In the genomic region with DNA sequence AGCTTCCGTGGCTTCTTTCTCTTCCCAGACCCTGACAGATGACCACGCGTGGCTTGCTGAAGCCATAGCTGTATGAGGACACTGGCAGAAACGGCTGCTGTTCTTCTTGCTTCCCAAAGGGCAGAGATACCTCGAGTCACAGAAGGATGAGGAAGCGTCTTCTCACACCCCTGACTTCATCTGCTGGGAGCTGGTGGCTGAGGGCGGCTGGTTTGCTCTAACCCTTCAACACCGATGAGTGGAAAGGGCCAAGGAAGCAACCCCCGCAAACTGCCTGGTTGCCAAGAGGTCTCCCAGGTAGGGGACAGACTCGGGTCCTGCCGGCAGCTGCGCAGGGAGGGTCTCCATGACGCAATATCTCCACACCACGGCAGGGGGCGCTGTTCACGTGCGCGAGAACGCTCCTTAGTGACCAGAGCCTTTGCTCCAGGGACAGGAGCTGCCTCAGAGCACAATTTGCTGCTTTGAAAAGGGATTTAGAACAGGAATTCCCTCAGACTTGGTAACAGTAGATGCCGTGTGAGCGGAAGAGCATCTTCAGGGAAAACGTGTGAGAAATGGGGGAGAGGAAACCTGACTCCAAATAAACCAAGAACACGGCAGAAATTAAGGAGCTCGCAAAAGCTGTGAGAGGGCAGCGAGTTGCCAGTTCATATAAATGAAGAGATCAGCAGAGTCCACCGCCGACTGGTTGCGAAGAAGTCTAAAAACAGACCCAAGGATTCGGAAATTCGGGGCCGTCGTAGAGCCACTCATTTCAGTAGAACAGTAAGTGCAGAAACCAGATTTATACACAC, we compare ENCODE assay signal across 8 cellular contexts.
DNase-seq lines count a peak whose midpoint lies in the region; ATAC-seq, FAIRE-seq and TF ChIP-seq lines count a peak whose summit lies in the region.

No MANE protein-coding gene starts in this region.

- no peak overlapping the region for H3K4me3 Mint-ChIP-seq in activated CD4-positive, alpha-beta T cell treated with anti-CD3 and anti-CD28 coated beads, Interleukin-2, amount 10 ng/mL, durations not matched to agents 7 days and 5 days

- H3K4me3 ChIP-seq in HFF-Myc (replicated peaks; ENCODE audit: low read depth, low read length), result no peak overlapping the region
- H3K4me3 ChIP-seq in choroid plexus epithelial cell (ENCODE audit: low read depth, low read length), result no peak overlapping the region
- H3K4me3 ChIP-seq in HepG2 (replicated peaks in 1 of 3; ENCODE audit: insufficient read depth in 1 of 3, low read depth in 2 of 3, low read length in 3 of 3), result peak overlapping the region in 1 of 3 experiments; percentile 38; a peak in 2 of 6 replicates

- peaks cover 19% of the 10 kb centered on the region for H3K4me1 ChIP-seq in HepG2 (ENCODE audit: insufficient read depth, low read length)

- no peaks in the 10 kb centered on the region for H3K4me1 Mint-ChIP-seq in activated CD4-positive, alpha-beta T cell treated with anti-CD3 and anti-CD28 coated beads, Interleukin-2, amount 10 ng/mL, durations not matched to agents 7 days and 5 days

- TF ChIP-seq RAD21 in HepG2 (CRISPR knock-in tag; IDR thresholded peaks at IDR 0.05), result peak; percentile 94

- WGBS in HepG2 (ENCODE audit: low lambda C conversion rate), result 22% methylated on average over 27 of the region's 32 CpGs

- BruUV-seq in HepG2 (replicated peaks; lab: Mats Ljungman, UMichigan), result no TSS peak

- DNase-seq in DMS79 treated with DMSO at 0.1 percent for 48 hours (lab: John Stamatoyannopoulos, UW) (peak; percentile 80), HFF-Myc (ENCODE audit: extremely low read depth, low read depth) (peak; percentile 22), NCI-H2196 treated with DMSO at 0.1 percent for 48 hours (lab: John Stamatoyannopoulos, UW; ENCODE audit: unreplicated experiment) (peak; percentile 11), choroid plexus epithelial cell (ENCODE audit: low read depth) (peak; percentile 70), HepG2 (ENCODE audit: low spot score) (peak; percentile 60)
- peak; percentile 67 for DNase-seq in activated CD4-positive, alpha-beta T cell treated with anti-CD3 and anti-CD28 coated beads, Interleukin-2, amount 10 ng/mL, durations not matched to agents 7 days and 5 days
- DNase-seq in stimulated activated CD4-positive, alpha-beta T cell treated with anti-CD3 and anti-CD28 coated beads, Interleukin-4, amount 100 ng/mL, for 1 hour, result peak; percentile 74

- TF ChIP-seq CTCF in HFF-Myc (IDR thresholded peaks at IDR 0.05; ENCODE audit: low read depth, low read length, missing control alignments) (peak; percentile 95), choroid plexus epithelial cell (conservative IDR thresholded peaks at IDR 0.05; ENCODE audit: low read depth, low read length) (peak; percentile 97), HepG2 (CRISPR knock-in tag; IDR thresholded peaks at IDR 0.05) (peak; percentile 100)

- H3K36me3 ChIP-seq in HepG2 (replicated peaks in 1 of 2; ENCODE audit: control insufficient read depth in 1 of 2, insufficient read depth in 2 of 2, low read length in 2 of 2), result no peaks in the 10 kb centered on the region

- no peak overlapping the region for H3K27ac ChIP-seq in HepG2 (ENCODE audit: extremely low read length, insufficient read depth, low read length)

- no peaks in the 10 kb centered on the region for H3K9me3 ChIP-seq in HepG2 (ENCODE audit: low read length)

- CTCF ChIA-PET in activated CD4-positive, alpha-beta T cell treated with anti-CD3 and anti-CD28 coated beads, Interleukin-2, amount 10 ng/mL, durations not matched to agents 7 days and 5 days (lab: Charles Lee), result interaction anchor here (0.6 to 1.9 kb wide), 16 partner anchors 11 to 699 kb away, joined by 3 to 7 read pairs (median 4); no protein-coding TSS in a partner anchor
- CTCF ChIA-PET in HepG2 (lab: Yijun Ruan, JAX; ENCODE audit: low intra/inter-chr PET ratio, low total read pairs), result interaction anchor here (1.0 to 2.4 kb wide), 5 partner anchors 41 to 698 kb away, joined by 3 to 24 read pairs (median 10); no protein-coding TSS in a partner anchor

- intact Hi-C loops in HepG2 (cut with micrococcal nuclease; ENCODE audit: unreplicated experiment), result loop anchor here (1.0 to 2.0 kb wide), 4 partner anchors 41 to 698 kb away; no protein-coding TSS in a partner anchor

- no peaks in the 10 kb centered on the region for H4K20me1 ChIP-seq in HepG2 (ENCODE audit: insufficient read depth, low read length)

- FAIRE-seq in HepG2 (lab: Jason Lieb, UNC), result peak; percentile 80

- peak; percentile 95 for ATAC-seq in HepG2
- no peak for ATAC-seq in HG03108 (IDR thresholded peaks at IDR 0.05; ENCODE audit: unreplicated experiment)

- no peak overlapping the region for H3K27ac Mint-ChIP-seq in activated CD4-positive, alpha-beta T cell treated with anti-CD3 and anti-CD28 coated beads, Interleukin-2, amount 10 ng/mL, durations not matched to agents 7 days and 5 days

- H3K27me3 ChIP-seq in HepG2 (ENCODE audit: control insufficient read depth in 1 of 2, insufficient read depth in 2 of 2, low read length in 2 of 2), result peaks cover 0 to 24% of the 10 kb centered on the region in 2 experiments; a peak in 4 of 5 replicates

- no peaks in the 10 kb centered on the region for H3K36me3 Mint-ChIP-seq in activated CD4-positive, alpha-beta T cell treated with anti-CD3 and anti-CD28 coated beads, Interleukin-2, amount 10 ng/mL, durations not matched to agents 7 days and 5 days (ENCODE audit: low read depth)

- H3K4me2 ChIP-seq in HepG2 (ENCODE audit: low read depth, low read length), result peak overlapping the region; percentile 44

- H2AFZ ChIP-seq in HepG2 (ENCODE audit: low read length), result peak overlapping the region; percentile 24

- POLR2A ChIA-PET in activated CD4-positive, alpha-beta T cell treated with anti-CD3 and anti-CD28 coated beads, Interleukin-2, amount 10 ng/mL, durations not matched to agents 7 days and 5 days (lab: Charles Lee), result no interaction called here
- POLR2A ChIA-PET in HepG2 (lab: Yijun Ruan, JAX), result interaction anchor here (0.8 to 1.9 kb wide), 5 partner anchors 24 to 685 kb away, joined by 4 to 9 read pairs (median 5); no protein-coding TSS in a partner anchor

- peaks cover 31% of the 10 kb centered on the region for H3K27me3 Mint-ChIP-seq in activated CD4-positive, alpha-beta T cell treated with anti-CD3 and anti-CD28 coated beads, Interleukin-2, amount 10 ng/mL, durations not matched to agents 7 days and 5 days

- no peaks in the 10 kb centered on the region for H3K9me3 Mint-ChIP-seq in activated CD4-positive, alpha-beta T cell treated with anti-CD3 and anti-CD28 coated beads, Interleukin-2, amount 10 ng/mL, durations not matched to agents 7 days and 5 days

- H3K79me2 ChIP-seq in HepG2 (ENCODE audit: insufficient read depth, low read length), result no peaks in the 10 kb centered on the region

- TF ChIP-seq POLR2A in HepG2 (IDR thresholded peaks at IDR 0.05; ENCODE audit: insufficient read depth in 1 of 2, low read depth in 2 of 2, low read length in 2 of 2), result no peak

- in situ Hi-C loops in HepG2 (cut with HindIII; ENCODE audit: extremely low pct_ligation_motif_present, low pct_unique_long_range_greater_than_20kb), result loop anchor here (5.0 kb wide), 1 partner anchor 701 kb away; no protein-coding TSS in a partner anchor

- H3K9ac ChIP-seq in HepG2 (ENCODE audit: insufficient read depth, low read depth, low read length), result no peak overlapping the region

- no peak for TF ChIP-seq EP300 in HepG2 (IDR thresholded peaks at IDR 0.05; ENCODE audit: low read depth in 2 of 2, low read length in 2 of 2)
- TF ChIP-seq EP300 in HepG2 (CRISPR knock-in tag; IDR thresholded peaks at IDR 0.05; ENCODE audit: borderline replicate concordance), result no peak

TF ChIP-seq in HepG2, 621 proteins besides CTCF, POLR2A, EP300 and RAD21 (continues in another document):
- TF ChIP-seq HOXD1 (CRISPR knock-in tag; IDR thresholded peaks at IDR 0.05) (no peak), RFXANK (CRISPR knock-in tag; IDR thresholded peaks at IDR 0.05) (no peak), ZNF343 (CRISPR knock-in tag; IDR thresholded peaks at IDR 0.05) (peak; percentile 68; the same call in 1 of the 2 replicates), RAD51 (IDR thresholded peaks at IDR 0.05; ENCODE audit: borderline replicate concordance) (no peak), ZIK1 (CRISPR knock-in tag; IDR thresholded peaks at IDR 0.05; ENCODE audit: borderline replicate concordance, low read depth) (no peak)
- TF ChIP-seq, protein P1, sequence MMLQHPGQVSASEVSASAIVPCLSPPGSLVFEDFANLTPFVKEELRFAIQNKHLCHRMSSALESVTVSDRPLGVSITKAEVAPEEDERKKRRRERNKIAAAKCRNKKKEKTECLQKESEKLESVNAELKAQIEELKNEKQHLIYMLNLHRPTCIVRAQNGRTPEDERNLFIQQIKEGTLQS (CRISPR knock-in tag; IDR thresholded peaks at IDR 0.05), result peak; percentile 76; the same call in 1 of the 2 replicates
- TF ChIP-seq, protein P2, sequence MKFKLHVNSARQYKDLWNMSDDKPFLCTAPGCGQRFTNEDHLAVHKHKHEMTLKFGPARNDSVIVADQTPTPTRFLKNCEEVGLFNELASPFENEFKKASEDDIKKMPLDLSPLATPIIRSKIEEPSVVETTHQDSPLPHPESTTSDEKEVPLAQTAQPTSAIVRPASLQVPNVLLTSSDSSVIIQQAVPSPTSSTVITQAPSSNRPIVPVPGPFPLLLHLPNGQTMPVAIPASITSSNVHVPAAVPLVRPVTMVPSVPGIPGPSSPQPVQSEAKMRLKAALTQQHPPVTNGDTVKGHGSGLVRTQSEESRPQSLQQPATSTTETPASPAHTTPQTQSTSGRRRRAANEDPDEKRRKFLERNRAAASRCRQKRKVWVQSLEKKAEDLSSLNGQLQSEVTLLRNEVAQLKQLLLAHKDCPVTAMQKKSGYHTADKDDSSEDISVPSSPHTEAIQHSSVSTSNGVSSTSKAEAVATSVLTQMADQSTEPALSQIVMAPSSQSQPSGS (CRISPR knock-in tag; IDR thresholded peaks at IDR 0.05), result peak; percentile 78; the same call in 1 of the 2 replicates

Comparison
In these comparisons a context has a peak if more than half of its experiments do, and no peak if none do; other contexts are left out.
1. DNase-seq: peak in every context shown above with its lines; median percentile 80 in DMS79 treated with DMSO at 0.1 percent for 48 hours; 74 in stimulated activated CD4-positive, alpha-beta T cell treated with anti-CD3 and anti-CD28 coated beads, Interleukin-4, amount 100 ng/mL, for 1 hour; 70 in choroid plexus epithelial cell; 67 in activated CD4-positive, alpha-beta T cell treated with anti-CD3 and anti-CD28 coated beads, Interleukin-2, amount 10 ng/mL, durations not matched to agents 7 days and 5 days; 60 in HepG2; 22 in HFF-Myc; 11 in NCI-H2196 treated with DMSO at 0.1 percent for 48 hours.